7 cellular contexts compared by ENCODE assay signal in the genomic region with DNA sequence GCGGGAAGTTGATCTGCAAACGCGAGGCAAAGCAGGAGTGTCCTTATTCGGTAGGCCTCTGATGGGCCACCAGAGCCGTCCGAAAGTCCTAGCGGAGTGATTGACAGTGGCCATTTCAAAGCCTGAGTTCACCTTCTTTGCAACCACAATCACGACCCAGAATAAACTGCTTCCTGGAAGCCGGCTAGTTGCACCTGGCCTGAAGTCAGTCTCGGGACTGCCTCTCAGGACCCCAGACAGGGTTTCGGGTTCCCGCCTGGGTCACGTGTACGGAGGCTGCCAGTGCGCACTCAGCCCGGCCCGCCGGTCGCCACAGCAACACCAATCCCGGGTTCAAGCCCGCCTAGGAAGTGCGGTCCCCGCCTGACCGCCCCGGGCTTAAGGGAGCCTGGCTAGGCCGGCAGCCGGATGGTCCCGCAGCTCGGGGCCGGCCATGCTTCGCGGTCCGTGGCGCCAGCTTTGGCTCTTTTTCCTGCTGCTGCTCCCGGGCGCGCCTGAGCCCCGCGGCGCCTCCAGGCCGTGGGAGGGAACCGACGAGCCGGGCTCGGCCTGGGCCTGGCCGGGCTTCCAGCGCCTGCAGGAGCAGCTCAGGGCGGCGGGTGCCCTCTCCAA. TPM values are rescaled to one million over a fixed set of nuclear protein-coding genes. Genes with fewer than 3 reads are reported as not detected.
DNase-seq lines count a peak whose midpoint lies in the region; ATAC-seq and TF ChIP-seq lines count a peak whose summit lies in the region.

A gene with protein sequence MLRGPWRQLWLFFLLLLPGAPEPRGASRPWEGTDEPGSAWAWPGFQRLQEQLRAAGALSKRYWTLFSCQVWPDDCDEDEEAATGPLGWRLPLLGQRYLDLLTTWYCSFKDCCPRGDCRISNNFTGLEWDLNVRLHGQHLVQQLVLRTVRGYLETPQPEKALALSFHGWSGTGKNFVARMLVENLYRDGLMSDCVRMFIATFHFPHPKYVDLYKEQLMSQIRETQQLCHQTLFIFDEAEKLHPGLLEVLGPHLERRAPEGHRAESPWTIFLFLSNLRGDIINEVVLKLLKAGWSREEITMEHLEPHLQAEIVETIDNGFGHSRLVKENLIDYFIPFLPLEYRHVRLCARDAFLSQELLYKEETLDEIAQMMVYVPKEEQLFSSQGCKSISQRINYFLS (plus strand): TSS at position 375 of the 612 bp plus-strand sequence. CDS start 59 bp downstream, at position 434.

- ATAC-seq in GM18502 (IDR thresholded peaks at IDR 0.05; ENCODE audit: poor library complexity, unreplicated experiment) (peak; percentile 87), HG02884 (IDR thresholded peaks at IDR 0.05; ENCODE audit: unreplicated experiment) (peak; percentile 87)

- no peak for TF ChIP-seq CTCF in astrocyte of the cerebellum (IDR thresholded peaks at IDR 0.05; ENCODE audit: low read depth, low read length, missing control alignments)

- DNase-seq in NCI-H1694 treated with DMSO at 0.1 percent for 48 hours (lab: John Stamatoyannopoulos, UW): peak; percentile 22
- DNase-seq in T-helper 22 cell (ENCODE audit: low read depth): peak; percentile 66
- peak; percentile 53 for DNase-seq in astrocyte of the cerebellum (ENCODE audit: low read depth)
- DNase-seq in hippocampal formation (lab: John Stamatoyannopoulos, UW): peak; percentile 85 to 90
- peak; percentile 78 for DNase-seq in renal cortical epithelial cell (ENCODE audit: low read depth)

- H3K4me3 ChIP-seq in astrocyte of the cerebellum (ENCODE audit: low read depth, low read length): peak within 1 kb of the TSS; percentile 65

- in situ Hi-C loops in astrocyte of the cerebellum (cut with HindIII; ENCODE audit: low sequenced_read_pairs): no loop called here

RNA-seq across cellular contexts. Expression of the gene that starts here (rescaled TPM):
- total RNA-seq in renal cortical epithelial cell: 37.5 and 41.9 TPM in 2 replicates

Comparison
In these comparisons a context has a peak if more than half of its experiments do, and no peak if none do; other contexts are left out.
1. Peak in every context shown above with its lines: DNase-seq, ATAC-seq and H3K4me3 ChIP-seq.
2. DNase-seq: peak in every context shown above with its lines; median percentile 88 in hippocampal formation; 78 in renal cortical epithelial cell; 66 in T-helper 22 cell; 53 in astrocyte of the cerebellum; 22 in NCI-H1694 treated with DMSO at 0.1 percent for 48 hours.